ENCODE assay signal across 12 cellular contexts in the genomic region with DNA sequence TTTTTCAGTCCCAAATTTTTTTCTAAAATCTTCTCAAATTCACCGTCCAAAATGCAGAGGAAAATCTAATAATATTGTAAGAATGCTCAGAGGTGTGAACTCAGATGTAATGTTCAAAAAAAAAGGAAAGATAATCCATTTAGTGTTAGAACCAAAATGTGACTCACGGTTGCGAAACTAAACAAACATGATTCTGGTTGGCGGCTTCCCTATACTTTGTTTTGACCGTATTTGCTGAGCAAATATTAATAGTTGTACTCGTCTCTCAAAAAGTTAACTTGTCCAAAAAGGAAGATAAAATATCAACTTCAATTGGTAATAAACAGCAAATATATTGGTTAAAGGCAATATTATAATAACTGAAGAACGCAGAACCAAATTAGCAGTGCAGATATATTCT. TPM values are rescaled to one million over a fixed set of nuclear protein-coding genes. Genes with fewer than 3 reads are reported as not detected.
DNase-seq lines count a peak whose midpoint lies in the region; ATAC-seq and TF ChIP-seq lines count a peak whose summit lies in the region.
"Had no signal": no experiment of that assay in that cellular context is flagged by ENCODE, and none has a peak within 500 bp of the region (broad histone marks: within the 10 kb centered on the region; RNA-seq: fewer than 3 reads in every experiment).

No MANE protein-coding gene starts in this region.

- CTCF ChIA-PET in HEK293T (lab: Yijun Ruan, JAX) = interaction anchor here (0.7 kb wide), 1 partner anchor 128 kb away, joined by 3 read pairs; no protein-coding TSS in a partner anchor

- POLR2A ChIA-PET in HEK293T (lab: Yijun Ruan, JAX) = no interaction called here

- H3K36me3 ChIP-seq in RWPE2 (ENCODE audit: low read depth) = no peaks in the 10 kb centered on the region
- H3K36me3 ChIP-seq: cardiac muscle cell had no signal

- H3K27me3 ChIP-seq in RWPE2 (ENCODE audit: insufficient read depth, poor library complexity, severe bottlenecking) = peaks cover 20% of the 10 kb centered on the region
- H3K27me3 ChIP-seq: cardiac muscle cell had no signal

- no peak for TF ChIP-seq CTCF in LNCaP clone FGC (IDR thresholded peaks at IDR 0.05; ENCODE audit: control insufficient read depth, extremely low read depth, insufficient read depth)
- no peak for TF ChIP-seq CTCF in RWPE2 (IDR thresholded peaks at IDR 0.05; ENCODE audit: poor library complexity, severe bottlenecking)
- no peak for TF ChIP-seq CTCF in fibroblast of villous mesenchyme (IDR thresholded peaks at IDR 0.05; ENCODE audit: insufficient read depth, low read depth, low read length)

- no peaks in the 10 kb centered on the region for H3K9me3 ChIP-seq in RWPE2 (ENCODE audit: severe bottlenecking)

- no peak overlapping the region for H3K27ac ChIP-seq in RWPE2 (ENCODE audit: poor library complexity, severe bottlenecking)
- H3K27ac ChIP-seq: cardiac muscle cell had no signal

- DNase-seq in DMS153 (lab: John Stamatoyannopoulos, UW) (peak; percentile 20), LNCaP clone FGC (ENCODE audit: low read depth) (peak; percentile 64), RWPE2 (ENCODE audit: low spot score) (no peak), fibroblast of villous mesenchyme (ENCODE audit: low read depth) (peak; percentile 18), HEK293T (ENCODE audit: extremely low spot score) (no peak)
- no peak for DNase-seq in activated T-cell treated with anti-CD3 and anti-CD28 coated beads, Interleukin-2, amount 50 U/mL, for 48 hours
- DNase-seq: NCI-H524; stimulated activated CD4-positive, alpha-beta T cell treated with anti-CD3 and anti-CD28 coated beads, Interleukin-2, amount 100 ng/mL, for 48 hours; stimulated activated naive CD4-positive, alpha-beta T cell had no signal

- peaks cover 3% of the 10 kb centered on the region for H3K4me1 ChIP-seq in RWPE2 (ENCODE audit: insufficient read depth, poor library complexity, severe bottlenecking)

- ATAC-seq in RWPE2 (ENCODE audit: low read depth) (peak; percentile 65), HG03045 (IDR thresholded peaks at IDR 0.05; ENCODE audit: unreplicated experiment) (no peak), GM19455 (IDR thresholded peaks at IDR 0.05; ENCODE audit: unreplicated experiment) (no peak)

- H3K4me3 ChIP-seq in LNCaP clone FGC (ENCODE audit: low read depth, low read length) (no peak overlapping the region), RWPE2 (ENCODE audit: severe bottlenecking) (no peak overlapping the region), fibroblast of villous mesenchyme (ENCODE audit: low read depth, low read length) (no peak overlapping the region)
- H3K4me3 ChIP-seq: cardiac muscle cell had no signal

TF ChIP-seq in HEK293T, 16 proteins besides CTCF, POLR2A, EP300 and RAD21:
- TF ChIP-seq BHLHE40 (IDR thresholded peaks at IDR 0.05; ENCODE audit: borderline replicate concordance) (no peak), FOXA1 (IDR thresholded peaks at IDR 0.05) (no peak), TARDBP (IDR thresholded peaks at IDR 0.05) (no peak), ARNT (IDR thresholded peaks at IDR 0.05) (no peak), CTBP1 (IDR thresholded peaks at IDR 0.05; ENCODE audit: borderline replicate concordance) (no peak), L3MBTL2 (conservative IDR thresholded peaks at IDR 0.05) (no peak), NFRKB (IDR thresholded peaks at IDR 0.05) (no peak), SP1 (IDR thresholded peaks at IDR 0.05) (no peak), SUZ12 (IDR thresholded peaks at IDR 0.05) (no peak), HDGF (IDR thresholded peaks at IDR 0.05; ENCODE audit: borderline replicate concordance) (no peak), LEF1 (IDR thresholded peaks at IDR 0.05; ENCODE audit: borderline replicate concordance) (no peak), FOXM1 (IDR thresholded peaks at IDR 0.05; ENCODE audit: borderline replicate concordance) (no peak), ZNF384 (IDR thresholded peaks at IDR 0.05) (no peak), ELF4 (IDR thresholded peaks at IDR 0.05) (no peak), FOXK2 (IDR thresholded peaks at IDR 0.05) (no peak)
- TF ChIP-seq, protein P1, sequence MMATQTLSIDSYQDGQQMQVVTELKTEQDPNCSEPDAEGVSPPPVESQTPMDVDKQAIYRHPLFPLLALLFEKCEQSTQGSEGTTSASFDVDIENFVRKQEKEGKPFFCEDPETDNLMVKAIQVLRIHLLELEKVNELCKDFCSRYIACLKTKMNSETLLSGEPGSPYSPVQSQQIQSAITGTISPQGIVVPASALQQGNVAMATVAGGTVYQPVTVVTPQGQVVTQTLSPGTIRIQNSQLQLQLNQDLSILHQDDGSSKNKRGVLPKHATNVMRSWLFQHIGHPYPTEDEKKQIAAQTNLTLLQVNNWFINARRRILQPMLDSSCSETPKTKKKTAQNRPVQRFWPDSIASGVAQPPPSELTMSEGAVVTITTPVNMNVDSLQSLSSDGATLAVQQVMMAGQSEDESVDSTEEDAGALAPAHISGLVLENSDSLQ (IDR thresholded peaks at IDR 0.05) = no peak

RNA-seq across cellular contexts. Expression of gene ZSWIM5, which starts 34.4 kb away (rescaled TPM):
- total RNA-seq in fibroblast of villous mesenchyme = 0.43 and 2.3 TPM in 2 replicates

Comparison
In these comparisons a context has a peak if more than half of its experiments do, and no peak if none do; other contexts are left out.
1. DNase-seq: peak in DMS153 (single experiment), LNCaP clone FGC (single experiment) and fibroblast of villous mesenchyme (single experiment); none in RWPE2 (single experiment), activated T-cell treated with anti-CD3 and anti-CD28 coated beads, Interleukin-2, amount 50 U/mL, for 48 hours (0 of 2) and HEK293T (single experiment).